35 cellular contexts compared by ENCODE assay signal in genomic region chr2:235712176-235712575, GRCh38.
"Had no signal": no experiment of that assay in that cellular context is flagged by ENCODE, and none has a peak within 500 bp of the region (broad histone marks: within the 10 kb centered on the region; RNA-seq: fewer than 3 reads in every experiment).

No MANE protein-coding gene starts in this region.

- H3K27me3 ChIP-seq: brain microvascular endothelial cell, MG63, SJCRH30 had no signal

- ATAC-seq: activated CD8-positive, alpha-beta T cell treated with anti-CD3 and anti-CD28 coated beads for 36 hours; activated T-cell treated with anti-CD3 and anti-CD28 coated beads, Interleukin-2, amount 50 U/mL, for 72 hours; activated T-helper 17 cell treated with anti-CD3 and anti-CD28 coated beads, Interleukin-2, amount 50 U/mL, for 72 hours; PC-3 had no signal

- H3K36me3 ChIP-seq: brain microvascular endothelial cell, MG63 had no signal

- H3K9me3 ChIP-seq: MG63, SJCRH30 had no signal

- H3K4me3 ChIP-seq: MG63, SJCRH30, SK-N-MC had no signal

- DNase-seq: activated CD4-positive, alpha-beta T cell treated with anti-CD3 and anti-CD28 coated beads for 1 hour; activated CD4-positive, alpha-beta T cell treated with anti-CD3 and anti-CD28 coated beads for 48 hours; activated CD4-positive, alpha-beta T cell treated with anti-CD3 and anti-CD28 coated beads, Interleukin-2, amount 50 U/mL, for 4 hours; activated CD4-positive, CD25-positive, alpha-beta regulatory T cell; activated CD8-positive, alpha-beta T cell treated with anti-CD3 and anti-CD28 coated beads for 36 hours; activated effector memory CD4-positive, alpha-beta T cell treated with anti-CD3 and anti-CD28 coated beads, Interleukin-2, amount 50 U/mL, for 16 hours; activated naive CD4-positive, alpha-beta T cell; activated naive CD4-positive, alpha-beta T cell treated with anti-CD3 and anti-CD28 coated beads, Interleukin-2, amount 50 U/mL, for 16 hours; activated naive CD8-positive, alpha-beta T cell treated with anti-CD3 and anti-CD28 coated beads for 36 hours; activated T-cell treated with anti-CD3 and anti-CD28 coated beads, Interleukin-2, amount 50 U/mL, for 1 hour; activated T-cell treated with anti-CD3 and anti-CD28 coated beads, Interleukin-2, amount 50 U/mL, for 72 hours; amniotic stem cell; aorta; brain microvascular endothelial cell; Kasumi-1; KBM-7; MG63; MV-4-11; NCI-H1092; NCI-H1436 treated with DMSO at 0.1 percent for 48 hours; NCI-H1694 treated with DMSO at 0.1 percent for 48 hours; NCI-H2029; NCI-H2107; NCI-H2171; NCI-H510A; NCI-H526; NCI-H748 treated with DMSO at 0.1 percent for 48 hours; NK-92 treated with Interleukin-12 subunit alpha and Interleukin-12 subunit beta, amount 100 ng/mL, for 24 hours; PC-3; SHP77; SJCRH30; T1000; WERI-Rb-1 had no signal

- H3K27ac ChIP-seq: brain microvascular endothelial cell, SJCRH30, SK-N-MC had no signal
